ENCODE assay signal across 29 cellular contexts in genomic region chr7:112517487-112517886, GRCh38.
"Had no signal": no experiment of that assay in that cellular context is flagged by ENCODE, and none has a peak within 500 bp of the region (broad histone marks: within the 10 kb centered on the region; RNA-seq: fewer than 3 reads in every experiment).

No MANE protein-coding gene starts in this region.

- DNase-seq: heart left ventricle; hypothalamus; immature natural killer cell; left ventricle myocardium inferior; mesendoderm; naive B cell; natural killer cell; nephron progenitor cell; ovary; right cardiac atrium; stimulated activated CD4-positive, alpha-beta T cell treated with anti-CD3 and anti-CD28 coated beads, Interleukin-1b, Interleukin-23, amount 100 ng/mL, for 48 hours; stimulated activated CD4-positive, alpha-beta T cell treated with anti-CD3 and anti-CD28 coated beads, Interleukin-2, amount 100 ng/mL, for 48 hours; stimulated activated CD4-positive, alpha-beta T cell treated with anti-CD3 and anti-CD28 coated beads, Interleukin-4, amount 100 ng/mL, for 4 hours; stimulated activated CD8-positive, alpha-beta memory T cell treated with anti-CD3 and anti-CD28 coated beads, Interleukin-4, amount 100 ng/mL, for 48 hours; stimulated activated naive B cell treated with anti-CD40 and anti-IgM and Interleukin-4, amounts not matched to agents 10 μg/mL and 1 μg/mL and 100 μg/mL, for 72 hours; stimulated activated naive CD8-positive, alpha-beta T cell treated with anti-CD3 and anti-CD28 coated beads, Interleukin-15, Interleukin-2, amounts not matched to agents 100 U/mL and 50 U/mL, for 24 hours; stomach; testis; thyroid gland; transverse colon; upper lobe of right lung had no signal

- H3K9ac ChIP-seq: neural progenitor cell had no signal

- H3K4me2 ChIP-seq: neural progenitor cell, smooth muscle cell had no signal

- H3K9me3 Mint-ChIP-seq: natural killer cell had no signal

- H3K4me3 ChIP-seq: heart left ventricle, left ventricle myocardium inferior, lung, neural progenitor cell, ovary, smooth muscle cell, stomach, testis, thyroid gland, transverse colon, upper lobe of right lung had no signal

- H3K27ac Mint-ChIP-seq: immature natural killer cell; mesothelial cell of epicardium; naive B cell; natural killer cell; nephron progenitor cell; neural progenitor cell; progenitor cell of endocrine pancreas; stimulated activated naive B cell treated with anti-CD40 and anti-IgM and Interleukin-4, amounts not matched to agents 10 μg/mL and 1 μg/mL and 100 μg/mL, for 72 hours had no signal

- H2AFZ ChIP-seq: neural progenitor cell had no signal

- H3K36me3 ChIP-seq: heart left ventricle, left ventricle myocardium inferior, neural progenitor cell, neutrophil, ovary, stomach, thyroid gland, transverse colon, upper lobe of right lung had no signal

- H3K4me1 Mint-ChIP-seq: immature natural killer cell; mesothelial cell of epicardium; naive B cell; natural killer cell; nephron progenitor cell; neural progenitor cell; stimulated activated naive B cell treated with anti-CD40 and anti-IgM and Interleukin-4, amounts not matched to agents 10 μg/mL and 1 μg/mL and 100 μg/mL, for 72 hours had no signal

- H3K4me3 Mint-ChIP-seq: immature natural killer cell; mesothelial cell of epicardium; naive B cell; natural killer cell; nephron progenitor cell; neural progenitor cell; stimulated activated naive B cell treated with anti-CD40 and anti-IgM and Interleukin-4, amounts not matched to agents 10 μg/mL and 1 μg/mL and 100 μg/mL, for 72 hours had no signal

- FAIRE-seq: islet of Langerhans, urothelium cell line had no signal

- H3K27me3 ChIP-seq: neural progenitor cell, ovary, stomach, testis, thyroid gland, upper lobe of right lung had no signal

- H3K4me1 ChIP-seq: heart left ventricle, left ventricle myocardium inferior, neural progenitor cell, stomach, testis, thyroid gland, transverse colon, upper lobe of right lung had no signal

- H3K36me3 Mint-ChIP-seq: immature natural killer cell; mesothelial cell of epicardium; naive B cell; natural killer cell; neural progenitor cell; stimulated activated naive B cell treated with anti-CD40 and anti-IgM and Interleukin-4, amounts not matched to agents 10 μg/mL and 1 μg/mL and 100 μg/mL, for 72 hours had no signal

- ATAC-seq: heart left ventricle; natural killer cell; right cardiac atrium; stimulated activated naive B cell treated with anti-CD40 and anti-IgM and Interleukin-4, amounts not matched to agents 10 μg/mL and 1 μg/mL and 100 μg/mL, for 72 hours; stimulated activated naive CD8-positive, alpha-beta T cell treated with anti-CD3 and anti-CD28 coated beads, Interleukin-15, Interleukin-2, amounts not matched to agents 100 U/mL and 50 U/mL, for 24 hours; upper lobe of right lung had no signal

- H3K27ac ChIP-seq: heart left ventricle, left ventricle myocardium inferior, neural progenitor cell, neutrophil, ovary, stomach, testis, thyroid gland, transverse colon, upper lobe of right lung had no signal

- H3K9me3 ChIP-seq: heart left ventricle, left ventricle myocardium inferior, neutrophil, ovary, stomach, testis, thyroid gland, transverse colon, upper lobe of right lung had no signal
